Comparison of ENCODE assay signal across 8 cellular contexts in the genomic region with DNA sequence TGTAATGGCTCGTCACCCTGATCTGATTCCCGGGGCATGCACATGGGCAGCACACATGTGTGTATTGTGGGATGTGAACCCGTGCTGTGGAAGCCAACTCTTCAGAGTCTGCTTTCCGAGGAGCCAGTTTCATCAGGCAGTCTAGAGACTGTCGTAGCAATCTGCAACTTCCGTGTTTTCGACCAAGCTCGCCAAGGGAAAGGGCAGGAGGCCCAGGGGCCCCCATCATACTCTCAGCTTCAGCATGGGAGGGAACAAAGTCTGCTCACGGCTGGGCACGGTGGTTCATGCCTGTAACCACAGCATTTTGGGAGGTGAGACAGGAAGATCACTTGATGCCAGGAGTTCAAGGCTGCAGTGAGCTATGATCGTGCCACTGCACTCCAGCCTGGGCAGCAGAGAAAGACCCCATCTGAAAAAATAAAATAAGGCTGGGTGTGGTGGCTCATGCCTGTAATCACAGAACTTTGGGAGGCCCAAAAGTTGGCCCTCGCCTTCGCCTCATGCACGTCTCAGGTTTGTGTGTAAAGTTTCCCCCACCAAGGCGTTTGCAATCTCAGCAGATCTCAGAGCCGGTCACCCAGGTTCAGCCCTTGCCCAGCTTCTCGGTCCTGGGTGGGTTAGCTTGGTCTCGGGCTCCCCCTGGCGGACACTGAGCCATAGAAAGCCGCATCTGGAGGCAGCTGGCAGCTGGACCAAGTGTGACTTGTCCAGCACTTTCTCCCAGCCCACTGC. TPM values are rescaled to one million over a fixed set of nuclear protein-coding genes. Genes with fewer than 3 reads are reported as not detected.
DNase-seq lines count a peak whose midpoint lies in the region; ATAC-seq and TF ChIP-seq lines count a peak whose summit lies in the region.

No MANE protein-coding gene starts in this region.

- H3K36me3 ChIP-seq in adipocyte (ENCODE audit: control insufficient read depth, insufficient read depth, low read length, severe bottlenecking) (no peaks in the 10 kb centered on the region), prostate gland (no peaks in the 10 kb centered on the region), uterus (no peaks in the 10 kb centered on the region)

- WGBS in prostate gland, result 42% methylated on average over 20 of the region's 20 CpGs

- peaks cover 5% of the 10 kb centered on the region for H3K27me3 ChIP-seq in adipocyte (replicated peaks; ENCODE audit: control insufficient read depth, insufficient read depth, low read length)
- no peaks in the 10 kb centered on the region for H3K27me3 ChIP-seq in prostate gland (replicated peaks; ENCODE audit: insufficient read depth)
- H3K27me3 ChIP-seq in uterus, result no peaks in the 10 kb centered on the region

- DNase-seq in GM04503 (ENCODE audit: low read depth) (peak; percentile 8), MV-4-11 (lab: John Stamatoyannopoulos, UW) (peak; percentile 60), T-helper 1 cell (peak; percentile 61 to 82 (median 69)), adipocyte (ENCODE audit: low read depth) (peak; percentile 94), cardiac septum (ENCODE audit: low spot score) (peak; percentile 93), prostate gland (ENCODE audit: low spot score) (peak; percentile 87), uterus (peak; percentile 92 to 94)

- H3K4me1 ChIP-seq in adipocyte (ENCODE audit: control insufficient read depth, insufficient read depth, low read length), result peaks cover 10% of the 10 kb centered on the region
- H3K4me1 ChIP-seq in prostate gland (replicated peaks), result no peaks in the 10 kb centered on the region
- H3K4me1 ChIP-seq in uterus, result no peaks in the 10 kb centered on the region

- H3K9ac ChIP-seq in adipocyte (ENCODE audit: low read length), result no peak overlapping the region

- H3K9me3 ChIP-seq in adipocyte (ENCODE audit: control insufficient read depth, low read length), result no peaks in the 10 kb centered on the region
- no peaks in the 10 kb centered on the region for H3K9me3 ChIP-seq in prostate gland
- no peaks in the 10 kb centered on the region for H3K9me3 ChIP-seq in uterus

- H3K4me3 ChIP-seq in adipocyte (ENCODE audit: low read length) (no peak overlapping the region), prostate gland (no peak overlapping the region), uterus (no peak overlapping the region)

- no peak for ATAC-seq in HG02870 (IDR thresholded peaks at IDR 0.05; ENCODE audit: unreplicated experiment)

- TF ChIP-seq CTCF in prostate gland (IDR thresholded peaks at IDR 0.05) (peak; percentile 57 to 95 (median 90)), uterus (IDR thresholded peaks at IDR 0.05) (peak; percentile 83 to 96 (median 90))

- intact Hi-C loops in cardiac septum (cut with DNase I), result loop anchor here (1.0 to 5.0 kb wide), 3 partner anchors 201 to 378 kb away; no protein-coding TSS in a partner anchor
- intact Hi-C loops in prostate gland (cut with DNase I), result loop anchor here (5.0 kb wide), 2 partner anchors 203 to 223 kb away; no protein-coding TSS in a partner anchor
- intact Hi-C loops in uterus (cut with DNase I; ENCODE audit: low total_unique reads), result loop anchor here (5.0 kb wide), 1 partner anchor 223 kb away; no protein-coding TSS in a partner anchor

- no peak for TF ChIP-seq POLR2A in prostate gland (IDR thresholded peaks at IDR 0.05)
- TF ChIP-seq POLR2A in uterus (IDR thresholded peaks at IDR 0.05), result no peak

- no peak overlapping the region for H3K27ac ChIP-seq in prostate gland
- H3K27ac ChIP-seq in uterus, result no peak overlapping the region

RNA-seq across cellular contexts. Expression of a gene that starts 48.5 kb away (rescaled TPM):
- 4.0 TPM for total RNA-seq in cardiac septum
- total RNA-seq in prostate gland, result 10 to 100 TPM; 10.7 to 11.9 TPM
- 1 to 10 TPM; 1.0 to 6.1 (median 3.3) TPM for total RNA-seq in uterus

Comparison
In these comparisons a context has a peak if more than half of its experiments do, and no peak if none do; other contexts are left out.
1. DNase-seq: peak in every context shown above with its lines; median percentile 94 in adipocyte; 93 in cardiac septum; 93 in uterus; 87 in prostate gland; 69 in T-helper 1 cell; 60 in MV-4-11; 8 in GM04503.